In the genomic region with DNA sequence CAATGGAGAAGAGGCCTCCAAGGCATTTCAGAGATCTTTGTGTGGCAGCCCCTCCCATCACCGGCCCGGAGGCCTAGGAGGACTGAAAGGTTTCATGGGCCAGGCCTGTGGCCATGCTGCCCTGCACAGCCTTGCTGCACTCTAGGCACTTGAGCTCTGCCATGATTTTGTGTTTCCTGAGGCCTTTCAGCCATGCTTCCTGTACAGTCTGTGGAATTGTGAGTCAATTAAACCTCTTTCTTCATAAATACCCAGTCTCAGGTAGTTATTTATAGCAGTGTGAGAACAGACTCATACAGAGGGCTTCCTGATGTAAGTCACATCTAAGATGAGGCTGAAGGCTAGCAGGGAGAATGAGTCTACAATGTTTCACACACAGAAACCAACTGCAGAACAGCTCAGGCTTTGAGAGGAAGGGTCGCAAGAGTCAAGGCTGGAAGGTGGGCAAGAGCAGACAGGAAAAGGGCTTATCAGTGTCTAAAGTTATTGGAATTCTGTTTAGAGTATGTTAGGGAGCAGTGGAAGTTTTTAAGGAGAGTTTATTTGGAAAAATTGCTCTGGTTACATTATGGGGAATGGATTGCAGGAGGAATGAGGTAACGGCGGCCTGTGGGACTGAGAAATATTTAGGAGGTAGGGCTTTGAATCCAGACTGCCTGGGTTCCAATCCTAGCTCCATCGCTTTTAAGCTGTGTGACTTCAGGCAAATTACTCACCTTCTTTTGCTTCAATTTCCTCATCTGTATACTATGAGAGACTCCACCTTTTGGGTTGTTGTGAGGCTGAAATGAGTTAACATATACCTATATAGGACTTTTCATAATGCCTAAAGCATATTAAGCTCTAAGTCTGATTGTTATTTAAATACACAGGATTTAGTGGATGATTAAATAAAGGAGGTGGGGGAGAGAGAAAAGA, we compare ENCODE assay signal across 13 cellular contexts.
DNase-seq lines count a peak whose midpoint lies in the region; ATAC-seq and TF ChIP-seq lines count a peak whose summit lies in the region.
"Had no signal": no experiment of that assay in that cellular context is flagged by ENCODE, and none has a peak within 500 bp of the region (broad histone marks: within the 10 kb centered on the region; RNA-seq: fewer than 3 reads in every experiment).

No MANE protein-coding gene starts in this region.

- H3K4me1 Mint-ChIP-seq in MCF 10A (ENCODE audit: insufficient read depth, unreplicated experiment), result peaks cover 16% of the 10 kb centered on the region

- H3K79me2 ChIP-seq in mammary epithelial cell (ENCODE audit: insufficient read depth, low read length), result no peaks in the 10 kb centered on the region

- intact Hi-C loops in mammary epithelial cell (cut with micrococcal nuclease) (no loop called here), MCF 10A (cut with micrococcal nuclease) (no loop called here), upper lobe of right lung (cut with DNase I) (no loop called here)

- no peak overlapping the region for H3K4me3 Mint-ChIP-seq in MCF 10A (ENCODE audit: unreplicated experiment)

- POLR2A ChIA-PET in MCF 10A (lab: Yijun Ruan, JAX), result interaction anchor here (0.8 kb wide), 1 partner anchor 409 kb away, joined by 3 read pairs; no protein-coding TSS in a partner anchor

- H3K4me3 ChIP-seq in mammary epithelial cell (replicated peaks in 1 of 3; ENCODE audit: insufficient read depth in 1 of 3, low read depth in 2 of 3, low read length in 3 of 3) (no peak overlapping the region), upper lobe of right lung (no peak overlapping the region), BE2C (ENCODE audit: low read depth, low read length) (no peak overlapping the region)
- H3K4me3 ChIP-seq: heart right ventricle had no signal

- H3K9me3 ChIP-seq in mammary epithelial cell (replicated peaks; ENCODE audit: insufficient read depth, low read length) (no peaks in the 10 kb centered on the region), upper lobe of right lung (no peaks in the 10 kb centered on the region), BE2C (no peaks in the 10 kb centered on the region)

- DNase-seq in mammary epithelial cell (peak; percentile 58), MCF 10A (ENCODE audit: unreplicated experiment) (no peak), LHCN-M2 (ENCODE audit: low read depth) (peak; percentile 31), fibroblast of peridontal ligament (ENCODE audit: extremely low read depth) (peak; percentile 24), upper lobe of right lung (no peak), BE2C (no peak)
- DNase-seq in stimulated activated CD4-positive, alpha-beta T cell treated with anti-CD3 and anti-CD28 coated beads, Interleukin-1b, Interleukin-23, amount 100 ng/mL, for 48 hours, result no peak
- DNase-seq: activated gamma-delta T cell treated with Interleukin-2 at 50 U/mL for 16 hours, heart right ventricle, midbrain, NCI-H446 treated with DMSO at 0.1 percent for 48 hours, SIG-M5 had no signal

- H3K27ac Mint-ChIP-seq in MCF 10A (ENCODE audit: low read depth, unreplicated experiment), result no peak overlapping the region

- in situ Hi-C loops in mammary epithelial cell (cut with MboI; ENCODE audit: low sequenced_read_pairs in 2 of 2), result no loop called here

- H3K9me3 Mint-ChIP-seq in MCF 10A (ENCODE audit: unreplicated experiment), result no peaks in the 10 kb centered on the region

- no peaks in the 10 kb centered on the region for H3K36me3 Mint-ChIP-seq in MCF 10A (ENCODE audit: insufficient read depth, unreplicated experiment)

- H3K27ac ChIP-seq in mammary epithelial cell (ENCODE audit: insufficient read depth, low read depth, low read length), result no peak overlapping the region
- H3K27ac ChIP-seq in upper lobe of right lung, result no peak overlapping the region
- H3K27ac ChIP-seq: heart right ventricle had no signal

- peaks cover 16% of the 10 kb centered on the region for H3K4me1 ChIP-seq in mammary epithelial cell (ENCODE audit: insufficient read depth, low read length)
- no peaks in the 10 kb centered on the region for H3K4me1 ChIP-seq in upper lobe of right lung
- no peaks in the 10 kb centered on the region for H3K4me1 ChIP-seq in BE2C

- H4K20me1 ChIP-seq in mammary epithelial cell (ENCODE audit: insufficient read depth, low read length), result no peaks in the 10 kb centered on the region

- 86% methylated on average over 6 of the region's 6 CpGs for WGBS in mammary epithelial cell (ENCODE audit: low coverage, missing lambda C conversion rate)

- no peak for ATAC-seq in upper lobe of right lung
- ATAC-seq in HG03354 (IDR thresholded peaks at IDR 0.05; ENCODE audit: poor library complexity, severe bottlenecking, unreplicated experiment), result no peak
- ATAC-seq: heart right ventricle had no signal

- CTCF ChIA-PET in mammary epithelial cell (lab: Charles Lee; ENCODE audit: low non-redundant PET) (no interaction called here), MCF 10A (lab: Yijun Ruan, JAX) (no interaction called here)

- no peaks in the 10 kb centered on the region for H3K27me3 ChIP-seq in mammary epithelial cell (ENCODE audit: insufficient read depth, low read length)
- no peaks in the 10 kb centered on the region for H3K27me3 ChIP-seq in upper lobe of right lung
- H3K27me3 ChIP-seq in BE2C, result no peaks in the 10 kb centered on the region
- H3K27me3 ChIP-seq: heart right ventricle had no signal

- no peaks in the 10 kb centered on the region for H3K27me3 Mint-ChIP-seq in MCF 10A (ENCODE audit: insufficient read depth, unreplicated experiment)

- TF ChIP-seq CTCF in mammary epithelial cell (conservative IDR thresholded peaks at IDR 0.05 in 1 of 2, IDR thresholded peaks at IDR 0.05 in 1 of 2; ENCODE audit: extremely low read depth in 1 of 2, insufficient read depth in 1 of 2, low read depth in 1 of 2, low read length in 2 of 2), result no peak
- TF ChIP-seq CTCF in MCF 10A (IDR thresholded peaks at IDR 0.05; ENCODE audit: unreplicated experiment), result no peak
- no peak for TF ChIP-seq CTCF in upper lobe of right lung (IDR thresholded peaks at IDR 0.05)
- TF ChIP-seq CTCF in BE2C (IDR thresholded peaks at IDR 0.05; ENCODE audit: low read depth, low read length), result no peak

- H3K4me2 ChIP-seq in mammary epithelial cell (ENCODE audit: insufficient read depth, low read depth, low read length), result no peak overlapping the region

- peak overlapping the region; percentile 38 for H2AFZ ChIP-seq in mammary epithelial cell (ENCODE audit: low read depth, low read length)

- H3K36me3 ChIP-seq in mammary epithelial cell (ENCODE audit: insufficient read depth, low read length) (no peaks in the 10 kb centered on the region), upper lobe of right lung (no peaks in the 10 kb centered on the region), BE2C (no peaks in the 10 kb centered on the region)
- H3K36me3 ChIP-seq: heart right ventricle had no signal

- no TSS peak for BruUV-seq in mammary epithelial cell (replicated peaks; lab: Mats Ljungman, UMichigan)
- no TSS peak for BruUV-seq in MCF 10A (replicated peaks; lab: Mats Ljungman, UMichigan)

- dilution Hi-C loops in mammary epithelial cell (cut with HindIII; ENCODE audit: low sequenced_read_pairs), result no loop called here

- H3K9ac ChIP-seq in mammary epithelial cell (ENCODE audit: insufficient read depth, low read length), result no peak overlapping the region

Comparison
In these comparisons a context has a peak if more than half of its experiments do, and no peak if none do; other contexts are left out.
1. DNase-seq: peak in mammary epithelial cell (single experiment), LHCN-M2 (single experiment) and fibroblast of peridontal ligament (single experiment); none in MCF 10A (single experiment), upper lobe of right lung (single experiment), BE2C (single experiment) and stimulated activated CD4-positive, alpha-beta T cell treated with anti-CD3 and anti-CD28 coated beads, Interleukin-1b, Interleukin-23, amount 100 ng/mL, for 48 hours (single experiment).